Comparison of ENCODE assay signal across 9 cellular contexts in genomic region chr5:35202319-35203111, GRCh38. TPM values are rescaled to one million over a fixed set of nuclear protein-coding genes. Genes with fewer than 3 reads are reported as not detected.
DNase-seq lines count a peak whose midpoint lies in the region; ATAC-seq and TF ChIP-seq lines count a peak whose summit lies in the region.
"Had no signal": no experiment of that assay in that cellular context is flagged by ENCODE, and none has a peak within 500 bp of the region (broad histone marks: within the 10 kb centered on the region; RNA-seq: fewer than 3 reads in every experiment).

No MANE protein-coding gene starts in this region.

- peaks cover 3% of the 10 kb centered on the region for H3K4me1 Mint-ChIP-seq in memory B cell

- H3K36me3 Mint-ChIP-seq in memory B cell = no peaks in the 10 kb centered on the region

- intact Hi-C loops in colonic mucosa (cut with DNase I) (no loop called here), sigmoid colon (cut with DNase I) (no loop called here)

- no peak overlapping the region for H3K9ac ChIP-seq in colonic mucosa (ENCODE audit: low read depth in 2 of 2, low read length in 2 of 2)

- CTCF ChIA-PET in BJ (lab: Yijun Ruan, JAX) = interaction anchor here (1.1 to 2.1 kb wide), 7 partner anchors 11 to 723 kb away, joined by 3 to 9 read pairs (median 4); no protein-coding TSS in a partner anchor

- H3K4me1 ChIP-seq in SJCRH30 (peaks cover 18% of the 10 kb centered on the region), colonic mucosa (peaks cover 5% of the 10 kb centered on the region), sigmoid colon (peaks cover 0 to 18% (median 12%) of the 10 kb centered on the region in 4 donors)

- ATAC-seq in GM18511 (IDR thresholded peaks at IDR 0.05; ENCODE audit: unreplicated experiment) (peak; percentile 78), HG03460 (IDR thresholded peaks at IDR 0.05; ENCODE audit: unreplicated experiment) (peak; percentile 71), memory B cell (ENCODE audit: low read depth) (peak; percentile 94)

- H3K9me3 ChIP-seq in SJCRH30 (replicated peaks) (no peaks in the 10 kb centered on the region), colonic mucosa (no peaks in the 10 kb centered on the region), sigmoid colon (no peaks in the 10 kb centered on the region)

- POLR2A ChIA-PET in BJ (lab: Charles Lee) = interaction anchor here (0.5 kb wide), 1 partner anchor 18 kb away, joined by 3 read pairs; no protein-coding TSS in a partner anchor

- no peak overlapping the region for H3K4me3 Mint-ChIP-seq in memory B cell

- H3K36me3 ChIP-seq in BJ (ENCODE audit: control insufficient read depth, insufficient read depth, low read length) (no peaks in the 10 kb centered on the region), SJCRH30 (no peaks in the 10 kb centered on the region), colonic mucosa (no peaks in the 10 kb centered on the region), sigmoid colon (no peaks in the 10 kb centered on the region)

- TF ChIP-seq POLR2A in sigmoid colon (IDR thresholded peaks at IDR 0.05) = no peak

- TF ChIP-seq CTCF in BJ (IDR thresholded peaks at IDR 0.05; ENCODE audit: insufficient read depth, low read depth, low read length) (peak; percentile 65), colonic mucosa (IDR thresholded peaks at IDR 0.05) (no peak), sigmoid colon (IDR thresholded peaks at IDR 0.05) (peak in 1 of 4 experiments; percentile 11)

- peak; percentile 66 for DNase-seq in BJ (ENCODE audit: low read depth)
- DNase-seq in SJCRH30 = peak; percentile 65 to 74
- peak; percentile 75 for DNase-seq in colonic mucosa
- DNase-seq in memory B cell (ENCODE audit: low spot score in 2 of 2) = peak; percentile 34 to 59
- DNase-seq in 8988T = no peak
- no peak for DNase-seq in sigmoid colon

- H3K4me3 ChIP-seq in BJ (ENCODE audit: low read depth, low read length) (no peak overlapping the region), SJCRH30 (no peak overlapping the region), colonic mucosa (no peak overlapping the region), sigmoid colon (no peak overlapping the region)
- H3K4me3 ChIP-seq: skin epidermis had no signal

- H3K27me3 Mint-ChIP-seq in memory B cell = peaks cover 2% of the 10 kb centered on the region

- H3K27ac ChIP-seq in SJCRH30 = no peak overlapping the region
- peak overlapping the region; percentile 30 for H3K27ac ChIP-seq in colonic mucosa
- no peak overlapping the region for H3K27ac ChIP-seq in sigmoid colon
- H3K27ac ChIP-seq: skin epidermis had no signal

- no peak for TF ChIP-seq EP300 in sigmoid colon (IDR thresholded peaks at IDR 0.05)

- H3K27ac Mint-ChIP-seq in memory B cell = no peak overlapping the region

- no peaks in the 10 kb centered on the region for H3K9me3 Mint-ChIP-seq in memory B cell

- no peaks in the 10 kb centered on the region for H3K27me3 ChIP-seq in BJ (ENCODE audit: control insufficient read depth, insufficient read depth, low read length)
- H3K27me3 ChIP-seq in SJCRH30 = no peaks in the 10 kb centered on the region
- no peaks in the 10 kb centered on the region for H3K27me3 ChIP-seq in colonic mucosa
- H3K27me3 ChIP-seq in sigmoid colon = no peaks in the 10 kb centered on the region

- WGBS in sigmoid colon, 2 donors = 21 to 51% methylated on average over 5 of the region's 5 CpGs

RNA-seq across cellular contexts. Expression of gene PRLR, which starts 27.8 kb away (rescaled TPM):
- polyA plus RNA-seq in BJ (2011; rRNA removed) (0.34 and 0.59 TPM in 2 replicates), sigmoid colon (1 to 10 TPM in 2 of 3 donors, under 1 TPM in 1; 0.60 to 1.6 (median 1.2) TPM)
- 0.67 and 1.4 TPM in 2 replicates for polyA minus RNA-seq in BJ (2011; rRNA and poly(A)+ RNA removed)
- not detected in 2 replicates for total RNA-seq in SJCRH30 (2014; rRNA removed; shearing (Covaris generic))
- total RNA-seq in colonic mucosa (10 to 100 TPM; 23.7 to 38.6 TPM), sigmoid colon (1 to 10 TPM in 1 of 4 donors, under 1 TPM in 3; 0.71 to 1.9 (median 0.89) TPM)

Comparison
In these comparisons a context has a peak if more than half of its experiments do, and no peak if none do; other contexts are left out.
1. DNase-seq: peak in BJ (single experiment), SJCRH30 (2 of 2), colonic mucosa (single experiment) and memory B cell (2 of 2); none in 8988T (single experiment) and sigmoid colon (single experiment).
2. RNA of gene PRLR, which starts 27.8 kb away (total RNA-seq): 23.7 to 38.6 TPM in colonic mucosa; 0.71 to 1.9 TPM in sigmoid colon and not detected in SJCRH30; every median in the first group is over 4 times any median in the second.
3. Peak in every context shown above with its lines, with median percentiles within 50 percentile points of each other: ATAC-seq.